ENCODE assay signal across 11 cellular contexts in the genomic region with DNA sequence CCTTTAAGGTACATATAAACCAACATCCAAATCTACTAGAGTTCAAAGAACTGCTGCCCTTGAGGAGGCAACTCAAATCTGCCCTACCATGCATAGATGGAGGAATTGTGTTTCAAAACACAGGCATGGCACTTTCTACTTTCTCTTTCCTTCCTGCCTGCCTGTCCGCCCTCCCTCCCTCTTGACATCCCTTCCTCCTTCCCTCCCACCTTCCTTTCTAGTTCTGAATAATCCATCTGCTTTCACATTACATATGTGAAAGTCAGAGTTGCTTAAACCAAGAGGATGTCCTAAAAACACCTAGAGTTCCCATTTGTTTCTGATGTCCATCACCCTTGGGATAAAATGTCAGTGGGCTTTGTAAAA.
DNase-seq lines count a peak whose midpoint lies in the region; ATAC-seq and TF ChIP-seq lines count a peak whose summit lies in the region.
"Had no signal": no experiment of that assay in that cellular context is flagged by ENCODE, and none has a peak within 500 bp of the region (broad histone marks: within the 10 kb centered on the region; RNA-seq: fewer than 3 reads in every experiment).

No MANE protein-coding gene starts in this region.

- intact Hi-C loops in esophagus squamous epithelium (cut with DNase I), result no loop called here

- H3K4me1 ChIP-seq in esophagus squamous epithelium, result peaks cover 0 to 50% (median 19%) of the 10 kb centered on the region in 3 donors
- peaks cover 12 to 48% (median 33%) of the 10 kb centered on the region in 4 donors for H3K4me1 ChIP-seq in upper lobe of left lung

- TF ChIP-seq EP300 in upper lobe of left lung (IDR thresholded peaks at IDR 0.05), result no peak

- ATAC-seq in HG03457 (IDR thresholded peaks at IDR 0.05; ENCODE audit: unreplicated experiment), result peak; percentile 61
- no peak for ATAC-seq in left lobe of liver
- no peak for ATAC-seq in upper lobe of left lung (ENCODE audit: low FRiP score in 2 of 2)
- ATAC-seq in HG03196 (IDR thresholded peaks at IDR 0.05; ENCODE audit: unreplicated experiment), result no peak
- ATAC-seq in GM19324 (IDR thresholded peaks at IDR 0.05; ENCODE audit: low FRiP score, unreplicated experiment), result no peak

- TF ChIP-seq CTCF in esophagus squamous epithelium (IDR thresholded peaks at IDR 0.05) (no peak), upper lobe of left lung (IDR thresholded peaks at IDR 0.05) (no peak)

- H3K36me3 ChIP-seq in esophagus squamous epithelium (peaks cover 0 to 88% (median 10%) of the 10 kb centered on the region in 3 donors), upper lobe of left lung (peaks cover 8 to 54% (median 28%) of the 10 kb centered on the region in 4 donors)
- H3K36me3 ChIP-seq: ovary had no signal

- TF ChIP-seq POLR2A in esophagus squamous epithelium (IDR thresholded peaks at IDR 0.05), result no peak
- no peak for TF ChIP-seq POLR2A in upper lobe of left lung (IDR thresholded peaks at IDR 0.05)

- H3K27me3 ChIP-seq in esophagus squamous epithelium, result no peaks in the 10 kb centered on the region
- no peaks in the 10 kb centered on the region for H3K27me3 ChIP-seq in upper lobe of left lung
- H3K27me3 ChIP-seq: ovary had no signal

- 64 to 84% methylated on average over 1 of the region's 1 CpG for WGBS in esophagus squamous epithelium, 2 donors
- WGBS in upper lobe of left lung, 2 donors, result 50 to 61% methylated on average over 1 of the region's 1 CpG

- no peak overlapping the region for H3K4me3 ChIP-seq in esophagus squamous epithelium
- no peak overlapping the region for H3K4me3 ChIP-seq in upper lobe of left lung
- H3K4me3 ChIP-seq: ovary had no signal

- peak; percentile 51 for DNase-seq in stimulated activated CD4-positive, alpha-beta T cell treated with anti-CD3 and anti-CD28 coated beads, Interleukin-15, amount 100 ng/mL, for 24 hours
- no peak for DNase-seq in stimulated activated CD4-positive, alpha-beta T cell treated with anti-CD3 and anti-CD28 coated beads, Interleukin-4, amount 100 ng/mL, for 4 hours
- DNase-seq in esophagus squamous epithelium (lab: John Stamatoyannopoulos, UW), result no peak
- no peak for DNase-seq in left lobe of liver (ENCODE audit: low spot score)
- DNase-seq in upper lobe of left lung, result no peak
- DNase-seq: NCI-H1417, ovary had no signal

- H3K9me3 ChIP-seq in esophagus squamous epithelium, result no peaks in the 10 kb centered on the region
- no peaks in the 10 kb centered on the region for H3K9me3 ChIP-seq in upper lobe of left lung
- H3K9me3 ChIP-seq: ovary had no signal

- H3K27ac ChIP-seq in esophagus squamous epithelium (peak overlapping the region in 3 of 4 donors; percentile 2 to 74 (median 24)), upper lobe of left lung (peak overlapping the region in 2 of 4 donors; percentile 13 to 60)
- H3K27ac ChIP-seq: HL-60, ovary had no signal
